8 cellular contexts compared by ENCODE assay signal in genomic region chr15:45642203-45642932, GRCh38. TPM values are rescaled to one million over a fixed set of nuclear protein-coding genes. Genes with fewer than 3 reads are reported as not detected.
DNase-seq lines count a peak whose midpoint lies in the region; ATAC-seq, FAIRE-seq and TF ChIP-seq lines count a peak whose summit lies in the region.

No MANE protein-coding gene starts in this region.

- FAIRE-seq in H54 (lab: Jason Lieb, UNC): peak; percentile 91

- H3K4me1 ChIP-seq in spleen: peaks cover 19 to 100% (median 78%) of the 10 kb centered on the region in 6 donors

- H3K4me3 ChIP-seq in WI38 (ENCODE audit: low read depth, low read length) (peak overlapping the region; percentile 14), spleen (peak overlapping the region in 1 of 8 donors; percentile 0)

- H3K27me3 ChIP-seq in spleen (replicated peaks in 1 of 7): no peaks in the 10 kb centered on the region

- H3K9me3 ChIP-seq in spleen: no peaks in the 10 kb centered on the region

- ATAC-seq in Right ventricle myocardium superior (ENCODE audit: poor library complexity): peak; percentile 44

- DNase-seq in H54 (ENCODE audit: insufficient read length, low spot score) (peak; percentile 34), Right ventricle myocardium superior (no peak), spleen (no peak), GM19238 (ENCODE audit: insufficient read length, low spot score) (no peak), SK-N-DZ (ENCODE audit: low spot score) (no peak)
- DNase-seq in activated CD4-positive, alpha-beta T cell treated with anti-CD3 and anti-CD28 coated beads, Interleukin-2, amount 50 U/mL, for 1 hour: no peak
- DNase-seq in stimulated activated CD8-positive, alpha-beta memory T cell treated with anti-CD3 and anti-CD28 coated beads, Interleukin-4, amount 100 ng/mL, for 48 hours: no peak

- H3K36me3 ChIP-seq in spleen: peaks cover 0 to 15% (median 0%) of the 10 kb centered on the region in 6 donors

- 47 to 79% (median 59%) methylated on average over 7 of the region's 7 CpGs for WGBS in spleen, 5 donors

- no peak for TF ChIP-seq POLR2A in H54 (IDR thresholded peaks at IDR 0.05; ENCODE audit: low read depth, low read length)
- TF ChIP-seq POLR2A in spleen (IDR thresholded peaks at IDR 0.05): no peak

- intact Hi-C loops in Right ventricle myocardium superior (cut with DNase I) (no loop called here), spleen (cut with DNase I; ENCODE audit: low total_unique reads) (no loop called here)

- H3K27ac ChIP-seq in spleen: peak overlapping the region in 7 of 8 donors; percentile 47 to 99 (median 69)

- TF ChIP-seq CTCF in WI38 (IDR thresholded peaks at IDR 0.05; ENCODE audit: low read depth, low read length) (no peak), spleen (IDR thresholded peaks at IDR 0.05 in 8 of 11, conservative IDR thresholded peaks at IDR 0.05 in 3 of 11) (no peak)

RNA-seq across cellular contexts. Expression of gene SQOR, which starts 7.5 kb away (rescaled TPM):
- total RNA-seq in Right ventricle myocardium superior (18.5 TPM), spleen (10 to 100 TPM; 52.2 to 79.6 (median 62.2) TPM)
- 10 to 100 TPM; 21.5 to 39.7 (median 29.1) TPM for polyA plus RNA-seq in spleen
- polyA plus RNA-seq in SK-N-DZ (2014; cell fraction: cytosol; rRNA removed): 0.74 and 1.9 TPM in 2 replicates
- polyA plus RNA-seq in SK-N-DZ (2014; cell fraction: nucleus; rRNA removed): 0.30 and 0.92 TPM in 2 replicates

RNA-seq across cellular contexts. Expression of gene BLOC1S6, which starts 55.2 kb away (rescaled TPM):
- total RNA-seq in Right ventricle myocardium superior: 21.9 TPM
- 10 to 100 TPM; 43.1 to 67.3 (median 50.7) TPM for total RNA-seq in spleen
- 10 to 100 TPM; 18.6 to 30.5 (median 20.8) TPM for polyA plus RNA-seq in spleen
- 82.0 and 88.4 TPM in 2 replicates for polyA plus RNA-seq in SK-N-DZ (2014; cell fraction: cytosol; rRNA removed)
- polyA plus RNA-seq in SK-N-DZ (2014; cell fraction: nucleus; rRNA removed): 17.1 and 24.0 TPM in 2 replicates
